ENCODE assay signal across 1 cellular context in the genomic region with DNA sequence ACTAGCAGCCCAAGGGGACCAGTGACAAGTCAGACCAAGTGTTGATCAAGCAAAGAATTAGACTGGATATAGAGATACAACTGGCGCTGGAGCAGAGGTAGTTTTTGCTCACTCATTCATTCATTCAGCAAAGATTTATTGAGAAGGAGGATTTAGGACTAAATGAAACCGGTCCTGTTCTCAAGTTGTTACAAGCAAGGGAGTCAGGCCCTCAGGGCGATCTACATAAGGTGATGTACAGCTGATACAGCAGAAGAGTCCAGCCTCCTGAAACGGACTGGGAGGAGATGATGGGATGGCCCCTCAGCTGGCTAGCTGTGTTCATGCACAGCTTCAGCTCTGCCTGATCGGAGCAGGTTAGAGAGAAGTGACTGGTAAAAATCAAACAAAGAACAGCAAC.
TF ChIP-seq lines count a peak whose summit lies in the region.

No MANE protein-coding gene starts in this region.

TF ChIP-seq in GM23338, 12 proteins besides CTCF, POLR2A, EP300 and RAD21 (continued from another document):
- TF ChIP-seq, protein P1, sequence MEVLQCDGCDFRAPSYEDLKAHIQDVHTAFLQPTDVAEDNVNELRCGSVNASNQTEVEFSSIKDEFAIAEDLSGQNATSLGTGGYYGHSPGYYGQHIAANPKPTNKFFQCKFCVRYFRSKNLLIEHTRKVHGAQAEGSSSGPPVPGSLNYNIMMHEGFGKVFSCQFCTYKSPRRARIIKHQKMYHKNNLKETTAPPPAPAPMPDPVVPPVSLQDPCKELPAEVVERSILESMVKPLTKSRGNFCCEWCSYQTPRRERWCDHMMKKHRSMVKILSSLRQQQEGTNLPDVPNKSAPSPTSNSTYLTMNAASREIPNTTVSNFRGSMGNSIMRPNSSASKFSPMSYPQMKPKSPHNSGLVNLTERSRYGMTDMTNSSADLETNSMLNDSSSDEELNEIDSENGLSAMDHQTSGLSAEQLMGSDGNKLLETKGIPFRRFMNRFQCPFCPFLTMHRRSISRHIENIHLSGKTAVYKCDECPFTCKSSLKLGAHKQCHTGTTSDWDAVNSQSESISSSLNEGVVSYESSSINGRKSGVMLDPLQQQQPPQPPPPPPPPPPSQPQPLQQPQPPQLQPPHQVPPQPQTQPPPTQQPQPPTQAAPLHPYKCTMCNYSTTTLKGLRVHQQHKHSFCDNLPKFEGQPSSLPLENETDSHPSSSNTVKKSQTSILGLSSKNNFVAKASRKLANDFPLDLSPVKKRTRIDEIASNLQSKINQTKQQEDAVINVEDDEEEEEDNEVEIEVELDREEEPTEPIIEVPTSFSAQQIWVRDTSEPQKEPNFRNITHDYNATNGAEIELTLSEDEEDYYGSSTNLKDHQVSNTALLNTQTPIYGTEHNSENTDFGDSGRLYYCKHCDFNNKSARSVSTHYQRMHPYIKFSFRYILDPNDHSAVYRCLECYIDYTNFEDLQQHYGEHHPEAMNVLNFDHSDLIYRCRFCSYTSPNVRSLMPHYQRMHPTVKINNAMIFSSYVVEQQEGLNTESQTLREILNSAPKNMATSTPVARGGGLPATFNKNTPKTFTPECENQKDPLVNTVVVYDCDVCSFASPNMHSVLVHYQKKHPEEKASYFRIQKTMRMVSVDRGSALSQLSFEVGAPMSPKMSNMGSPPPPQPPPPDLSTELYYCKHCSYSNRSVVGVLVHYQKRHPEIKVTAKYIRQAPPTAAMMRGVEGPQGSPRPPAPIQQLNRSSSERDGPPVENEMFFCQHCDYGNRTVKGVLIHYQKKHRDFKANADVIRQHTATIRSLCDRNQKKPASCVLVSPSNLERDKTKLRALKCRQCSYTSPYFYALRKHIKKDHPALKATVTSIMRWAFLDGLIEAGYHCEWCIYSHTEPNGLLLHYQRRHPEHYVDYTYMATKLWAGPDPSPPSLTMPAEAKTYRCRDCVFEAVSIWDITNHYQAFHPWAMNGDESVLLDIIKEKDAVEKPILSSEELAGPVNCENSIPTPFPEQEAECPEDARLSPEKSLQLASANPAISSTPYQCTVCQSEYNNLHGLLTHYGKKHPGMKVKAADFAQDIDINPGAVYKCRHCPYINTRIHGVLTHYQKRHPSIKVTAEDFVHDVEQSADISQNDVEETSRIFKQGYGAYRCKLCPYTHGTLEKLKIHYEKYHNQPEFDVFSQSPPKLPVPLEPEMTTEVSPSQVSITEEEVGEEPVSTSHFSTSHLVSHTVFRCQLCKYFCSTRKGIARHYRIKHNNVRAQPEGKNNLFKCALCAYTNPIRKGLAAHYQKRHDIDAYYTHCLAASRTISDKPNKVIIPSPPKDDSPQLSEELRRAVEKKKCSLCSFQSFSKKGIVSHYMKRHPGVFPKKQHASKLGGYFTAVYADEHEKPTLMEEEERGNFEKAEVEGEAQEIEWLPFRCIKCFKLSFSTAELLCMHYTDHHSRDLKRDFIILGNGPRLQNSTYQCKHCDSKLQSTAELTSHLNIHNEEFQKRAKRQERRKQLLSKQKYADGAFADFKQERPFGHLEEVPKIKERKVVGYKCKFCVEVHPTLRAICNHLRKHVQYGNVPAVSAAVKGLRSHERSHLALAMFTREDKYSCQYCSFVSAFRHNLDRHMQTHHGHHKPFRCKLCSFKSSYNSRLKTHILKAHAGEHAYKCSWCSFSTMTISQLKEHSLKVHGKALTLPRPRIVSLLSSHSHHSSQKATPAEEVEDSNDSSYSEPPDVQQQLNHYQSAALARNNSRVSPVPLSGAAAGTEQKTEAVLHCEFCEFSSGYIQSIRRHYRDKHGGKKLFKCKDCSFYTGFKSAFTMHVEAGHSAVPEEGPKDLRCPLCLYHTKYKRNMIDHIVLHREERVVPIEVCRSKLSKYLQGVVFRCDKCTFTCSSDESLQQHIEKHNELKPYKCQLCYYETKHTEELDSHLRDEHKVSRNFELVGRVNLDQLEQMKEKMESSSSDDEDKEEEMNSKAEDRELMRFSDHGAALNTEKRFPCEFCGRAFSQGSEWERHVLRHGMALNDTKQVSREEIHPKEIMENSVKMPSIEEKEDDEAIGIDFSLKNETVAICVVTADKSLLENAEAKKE (CRISPR knock-in tag; IDR thresholded peaks at IDR 0.05) = no peak
- TF ChIP-seq EZH2phosphoT487 (IDR thresholded peaks at IDR 0.05; ENCODE audit: unreplicated experiment) = no peak
- TF ChIP-seq STAT1 (IDR thresholded peaks at IDR 0.05; ENCODE audit: unreplicated experiment) = no peak
- TF ChIP-seq, protein P2, sequence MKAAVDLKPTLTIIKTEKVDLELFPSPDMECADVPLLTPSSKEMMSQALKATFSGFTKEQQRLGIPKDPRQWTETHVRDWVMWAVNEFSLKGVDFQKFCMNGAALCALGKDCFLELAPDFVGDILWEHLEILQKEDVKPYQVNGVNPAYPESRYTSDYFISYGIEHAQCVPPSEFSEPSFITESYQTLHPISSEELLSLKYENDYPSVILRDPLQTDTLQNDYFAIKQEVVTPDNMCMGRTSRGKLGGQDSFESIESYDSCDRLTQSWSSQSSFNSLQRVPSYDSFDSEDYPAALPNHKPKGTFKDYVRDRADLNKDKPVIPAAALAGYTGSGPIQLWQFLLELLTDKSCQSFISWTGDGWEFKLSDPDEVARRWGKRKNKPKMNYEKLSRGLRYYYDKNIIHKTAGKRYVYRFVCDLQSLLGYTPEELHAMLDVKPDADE (IDR thresholded peaks at IDR 0.05) = no peak
- no peak for TF ChIP-seq POLR2AphosphoS5 (IDR thresholded peaks at IDR 0.05; ENCODE audit: low read depth)
- no peak for TF ChIP-seq CREB1 (CRISPR knock-in tag; IDR thresholded peaks at IDR 0.05; ENCODE audit: low read depth)
- TF ChIP-seq REST (IDR thresholded peaks at IDR 0.05; ENCODE audit: unreplicated experiment) = no peak
- no peak for TF ChIP-seq EZH2 (IDR thresholded peaks at IDR 0.05; ENCODE audit: low read depth, unreplicated experiment)
